8 cellular contexts compared by ENCODE assay signal in the genomic region with DNA sequence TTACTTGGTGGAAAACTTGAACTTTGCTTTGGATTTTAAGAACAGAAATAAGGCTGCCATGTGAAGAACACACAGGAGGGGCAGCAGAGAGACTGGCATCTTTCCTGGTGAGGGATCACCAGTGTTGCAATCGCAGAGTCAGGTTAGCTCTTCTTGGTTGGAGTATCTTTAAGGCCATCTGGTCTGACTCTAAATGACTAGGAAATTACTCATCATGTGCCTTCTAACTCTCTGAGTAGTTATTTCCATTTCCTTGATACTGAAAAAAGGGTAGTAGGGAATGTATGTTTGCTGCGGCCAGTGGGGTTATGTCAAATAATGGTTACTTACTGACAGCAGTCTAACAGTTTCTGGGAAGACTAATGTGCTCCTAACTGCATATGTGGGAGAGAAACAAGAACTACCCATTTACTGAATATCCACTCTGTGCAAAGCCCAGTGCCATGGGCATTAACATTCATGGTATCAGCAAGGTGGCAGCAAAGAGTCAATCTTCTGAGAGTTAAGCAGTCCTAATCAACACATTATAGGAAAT.
DNase-seq lines count a peak whose midpoint lies in the region; ATAC-seq and TF ChIP-seq lines count a peak whose summit lies in the region.

No MANE protein-coding gene starts in this region.

- DNase-seq in EL: peak; percentile 95
- DNase-seq in HT1080 (ENCODE audit: low read depth): peak; percentile 91
- DNase-seq in fibroblast of peridontal ligament (ENCODE audit: extremely low read depth): peak; percentile 76
- peak in 2 of 3 experiments; percentile 31 to 39 for DNase-seq in stimulated activated CD4-positive, alpha-beta T cell treated with anti-CD3 and anti-CD28 coated beads, TNF-alpha, amount 100 ng/mL, for 24 hours (ENCODE audit: low read depth in 3 of 3)
- no peak for DNase-seq in COLO668 (lab: John Stamatoyannopoulos, UW; ENCODE audit: unreplicated experiment)

- ATAC-seq in GM18873 (IDR thresholded peaks at IDR 0.05; ENCODE audit: low FRiP score, unreplicated experiment) (no peak), GM18511 (IDR thresholded peaks at IDR 0.05; ENCODE audit: unreplicated experiment) (no peak)

- peak; percentile 48 for TF ChIP-seq CTCF in WI38 (IDR thresholded peaks at IDR 0.05; ENCODE audit: low read depth, low read length)

- H3K4me3 ChIP-seq in WI38 (ENCODE audit: low read depth, low read length): no peak overlapping the region
